ENCODE assay signal across 20 cellular contexts in genomic region chr2:148459300-148459891, GRCh38.
DNase-seq lines count a peak whose midpoint lies in the region; ATAC-seq, FAIRE-seq and TF ChIP-seq lines count a peak whose summit lies in the region.
"Had no signal": no experiment of that assay in that cellular context is flagged by ENCODE, and none has a peak within 500 bp of the region (broad histone marks: within the 10 kb centered on the region; RNA-seq: fewer than 3 reads in every experiment).

No MANE protein-coding gene starts in this region.

- POLR2A ChIA-PET in HepG2 (lab: Yijun Ruan, JAX) = no interaction called here

- TF ChIP-seq POLR2A in HepG2 (IDR thresholded peaks at IDR 0.05; ENCODE audit: insufficient read depth in 1 of 2, low read depth in 2 of 2, low read length in 2 of 2) (no peak), GM18505 (IDR thresholded peaks at IDR 0.05; ENCODE audit: borderline replicate concordance, extremely low read depth, insufficient read depth, insufficient read length) (no peak)

- no peaks in the 10 kb centered on the region for H3K9me3 ChIP-seq in HepG2 (ENCODE audit: low read length)
- H3K9me3 ChIP-seq: gastrocnemius medialis, ovary had no signal

- intact Hi-C loops in HepG2 (cut with micrococcal nuclease; ENCODE audit: unreplicated experiment) = no loop called here

- no peaks in the 10 kb centered on the region for H3K27me3 ChIP-seq in HepG2 (ENCODE audit: control insufficient read depth in 1 of 2, insufficient read depth in 2 of 2, low read length in 2 of 2)
- H3K27me3 ChIP-seq: gastrocnemius medialis, ovary had no signal

- 73% methylated on average over 2 of the region's 2 CpGs for WGBS in HepG2 (ENCODE audit: low lambda C conversion rate)

- H3K9ac ChIP-seq in HepG2 (ENCODE audit: insufficient read depth, low read depth, low read length) = no peak overlapping the region

- H3K36me3 ChIP-seq in HepG2 (replicated peaks in 1 of 2; ENCODE audit: control insufficient read depth in 1 of 2, insufficient read depth in 2 of 2, low read length in 2 of 2) = no peaks in the 10 kb centered on the region
- H3K36me3 ChIP-seq: ovary had no signal

- TF ChIP-seq RAD21 in HepG2 (CRISPR knock-in tag; IDR thresholded peaks at IDR 0.05) = no peak

- TF ChIP-seq CTCF in GM13976 (IDR thresholded peaks at IDR 0.05; ENCODE audit: borderline replicate concordance, control extremely low read depth, extremely low read depth, insufficient read depth, missing control alignments) (no peak), chondrocyte (IDR thresholded peaks at IDR 0.05) (no peak), HepG2 (CRISPR knock-in tag; IDR thresholded peaks at IDR 0.05) (no peak)

- in situ Hi-C loops in GM13976 (cut with MboI; ENCODE audit: low sequenced_read_pairs, unreplicated experiment) = no loop called here
- in situ Hi-C loops in HepG2 (cut with HindIII; ENCODE audit: extremely low pct_ligation_motif_present, low pct_unique_long_range_greater_than_20kb) = no loop called here

- BruUV-seq in HepG2 (replicated peaks; lab: Mats Ljungman, UMichigan) = no TSS peak

- no peak overlapping the region for H3K4me3 ChIP-seq in HepG2 (replicated peaks in 1 of 3; ENCODE audit: insufficient read depth in 1 of 3, low read depth in 2 of 3, low read length in 3 of 3)
- H3K4me3 ChIP-seq: gastrocnemius medialis, ovary had no signal

- peaks cover 49% of the 10 kb centered on the region for H3K4me1 Mint-ChIP-seq in chondrocyte (ENCODE audit: low read depth)
- H3K4me1 Mint-ChIP-seq in stimulated activated effector memory CD8-positive, alpha-beta T cell treated with anti-CD3 and anti-CD28 coated beads, Interleukin-12 subunit alpha, Interleukin-12 subunit beta, amount 100 ng/mL, for 72 hours = no peaks in the 10 kb centered on the region

- H3K36me3 Mint-ChIP-seq in chondrocyte (ENCODE audit: low read depth) = no peaks in the 10 kb centered on the region
- H3K36me3 Mint-ChIP-seq in stimulated activated effector memory CD8-positive, alpha-beta T cell treated with anti-CD3 and anti-CD28 coated beads, Interleukin-12 subunit alpha, Interleukin-12 subunit beta, amount 100 ng/mL, for 72 hours = peaks cover 2% of the 10 kb centered on the region

- no peak overlapping the region for H3K4me2 ChIP-seq in HepG2 (ENCODE audit: low read depth, low read length)

- no peak for FAIRE-seq in HepG2 (lab: Jason Lieb, UNC)
- FAIRE-seq: GM18507 had no signal

- H3K79me2 ChIP-seq in HepG2 (ENCODE audit: insufficient read depth, low read length) = no peaks in the 10 kb centered on the region

- no peaks in the 10 kb centered on the region for H3K27me3 Mint-ChIP-seq in chondrocyte (ENCODE audit: low read depth)
- H3K27me3 Mint-ChIP-seq: IgD-negative memory B cell had no signal

- no peaks in the 10 kb centered on the region for H4K20me1 ChIP-seq in HepG2 (ENCODE audit: insufficient read depth, low read length)

- H2AFZ ChIP-seq in HepG2 (ENCODE audit: low read length) = no peak overlapping the region

- H3K9me3 Mint-ChIP-seq in chondrocyte (ENCODE audit: low read depth) = no peaks in the 10 kb centered on the region
- H3K9me3 Mint-ChIP-seq in stimulated activated effector memory CD8-positive, alpha-beta T cell treated with anti-CD3 and anti-CD28 coated beads, Interleukin-12 subunit alpha, Interleukin-12 subunit beta, amount 100 ng/mL, for 72 hours = no peaks in the 10 kb centered on the region
- H3K9me3 Mint-ChIP-seq: IgD-negative memory B cell had no signal

- peak; percentile 71 for ATAC-seq in HG02885 (IDR thresholded peaks at IDR 0.05; ENCODE audit: poor library complexity, unreplicated experiment)
- ATAC-seq in stimulated activated effector memory CD8-positive, alpha-beta T cell treated with anti-CD3 and anti-CD28 coated beads, Interleukin-12 subunit alpha, Interleukin-12 subunit beta, amount 100 ng/mL, for 72 hours = peak; percentile 79
- no peak for ATAC-seq in HG03439 (IDR thresholded peaks at IDR 0.05; ENCODE audit: unreplicated experiment)
- ATAC-seq in HepG2 = no peak
- ATAC-seq in GM18505 (IDR thresholded peaks at IDR 0.05; ENCODE audit: unreplicated experiment) = no peak
- ATAC-seq: activated CD4-positive, CD25-positive, alpha-beta regulatory T cell treated with anti-CD3 and anti-CD28 coated beads, Interleukin-2, amount 50 U/mL, for 24 hours; gastrocnemius medialis had no signal

- peaks cover 12% of the 10 kb centered on the region for H3K4me1 ChIP-seq in HepG2 (ENCODE audit: insufficient read depth, low read length)

- no peak overlapping the region for H3K27ac ChIP-seq in HepG2 (ENCODE audit: extremely low read length, insufficient read depth, low read length)
- H3K27ac ChIP-seq: gastrocnemius medialis, ovary had no signal

- CTCF ChIA-PET in HepG2 (lab: Yijun Ruan, JAX; ENCODE audit: low intra/inter-chr PET ratio, low total read pairs) = no interaction called here

- H3K4me3 Mint-ChIP-seq in chondrocyte (ENCODE audit: unreplicated experiment) = no peak overlapping the region
- no peak overlapping the region for H3K4me3 Mint-ChIP-seq in stimulated activated effector memory CD8-positive, alpha-beta T cell treated with anti-CD3 and anti-CD28 coated beads, Interleukin-12 subunit alpha, Interleukin-12 subunit beta, amount 100 ng/mL, for 72 hours
- H3K4me3 Mint-ChIP-seq: IgD-negative memory B cell had no signal

- peak overlapping the region; percentile 60 for H3K27ac Mint-ChIP-seq in chondrocyte (ENCODE audit: unreplicated experiment)
- H3K27ac Mint-ChIP-seq in stimulated activated effector memory CD8-positive, alpha-beta T cell treated with anti-CD3 and anti-CD28 coated beads, Interleukin-12 subunit alpha, Interleukin-12 subunit beta, amount 100 ng/mL, for 72 hours = no peak overlapping the region
- H3K27ac Mint-ChIP-seq: IgD-negative memory B cell had no signal

- no peak for TF ChIP-seq EP300 in HepG2 (IDR thresholded peaks at IDR 0.05; ENCODE audit: low read depth in 2 of 2, low read length in 2 of 2)
- TF ChIP-seq EP300 in HepG2 (CRISPR knock-in tag; IDR thresholded peaks at IDR 0.05; ENCODE audit: borderline replicate concordance) = no peak

- DNase-seq in GM13976 (ENCODE audit: low spot score) = peak; percentile 3
- DNase-seq in chondrocyte (ENCODE audit: low spot score) = no peak
- no peak for DNase-seq in stimulated activated effector memory CD8-positive, alpha-beta T cell treated with anti-CD3 and anti-CD28 coated beads, Interleukin-12 subunit alpha, Interleukin-12 subunit beta, amount 100 ng/mL, for 72 hours (ENCODE audit: low spot score in 2 of 2)
- no peak for DNase-seq in HepG2 (ENCODE audit: low spot score)
- DNase-seq: activated gamma-delta T cell treated with Interleukin-2 at 50 U/mL for 16 hours; Calu3; gastrocnemius medialis; GF-D8; MV-4-11; NCI-H2029; ovary; SHP77 treated with DMSO at 0.1 percent for 48 hours; stimulated activated CD4-positive, alpha-beta T cell treated with anti-CD3 and anti-CD28 coated beads, Interleukin-4, amount 100 ng/mL, for 1 hour; T-helper 9 cell had no signal

TF ChIP-seq in HepG2, 621 proteins besides CTCF, POLR2A, EP300 and RAD21 (continues in another document):
- no peak for TF ChIP-seq ZNF781 (CRISPR knock-in tag; IDR thresholded peaks at IDR 0.05; ENCODE audit: borderline replicate concordance, not compliant biosample characterization)
- no peak for TF ChIP-seq ZNF746 (CRISPR knock-in tag; IDR thresholded peaks at IDR 0.05)
- TF ChIP-seq MLLT10 (CRISPR knock-in tag; IDR thresholded peaks at IDR 0.05) = no peak
- no peak for TF ChIP-seq PAX8 (CRISPR knock-in tag; IDR thresholded peaks at IDR 0.05; ENCODE audit: borderline replicate concordance)
- TF ChIP-seq, protein P1, sequence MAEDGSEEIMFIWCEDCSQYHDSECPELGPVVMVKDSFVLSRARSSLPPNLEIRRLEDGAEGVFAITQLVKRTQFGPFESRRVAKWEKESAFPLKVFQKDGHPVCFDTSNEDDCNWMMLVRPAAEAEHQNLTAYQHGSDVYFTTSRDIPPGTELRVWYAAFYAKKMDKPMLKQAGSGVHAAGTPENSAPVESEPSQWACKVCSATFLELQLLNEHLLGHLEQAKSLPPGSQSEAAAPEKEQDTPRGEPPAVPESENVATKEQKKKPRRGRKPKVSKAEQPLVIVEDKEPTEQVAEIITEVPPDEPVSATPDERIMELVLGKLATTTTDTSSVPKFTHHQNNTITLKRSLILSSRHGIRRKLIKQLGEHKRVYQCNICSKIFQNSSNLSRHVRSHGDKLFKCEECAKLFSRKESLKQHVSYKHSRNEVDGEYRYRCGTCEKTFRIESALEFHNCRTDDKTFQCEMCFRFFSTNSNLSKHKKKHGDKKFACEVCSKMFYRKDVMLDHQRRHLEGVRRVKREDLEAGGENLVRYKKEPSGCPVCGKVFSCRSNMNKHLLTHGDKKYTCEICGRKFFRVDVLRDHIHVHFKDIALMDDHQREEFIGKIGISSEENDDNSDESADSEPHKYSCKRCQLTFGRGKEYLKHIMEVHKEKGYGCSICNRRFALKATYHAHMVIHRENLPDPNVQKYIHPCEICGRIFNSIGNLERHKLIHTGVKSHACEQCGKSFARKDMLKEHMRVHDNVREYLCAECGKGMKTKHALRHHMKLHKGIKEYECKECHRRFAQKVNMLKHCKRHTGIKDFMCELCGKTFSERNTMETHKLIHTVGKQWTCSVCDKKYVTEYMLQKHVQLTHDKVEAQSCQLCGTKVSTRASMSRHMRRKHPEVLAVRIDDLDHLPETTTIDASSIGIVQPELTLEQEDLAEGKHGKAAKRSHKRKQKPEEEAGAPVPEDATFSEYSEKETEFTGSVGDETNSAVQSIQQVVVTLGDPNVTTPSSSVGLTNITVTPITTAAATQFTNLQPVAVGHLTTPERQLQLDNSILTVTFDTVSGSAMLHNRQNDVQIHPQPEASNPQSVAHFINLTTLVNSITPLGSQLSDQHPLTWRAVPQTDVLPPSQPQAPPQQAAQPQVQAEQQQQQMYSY (CRISPR knock-in tag; IDR thresholded peaks at IDR 0.05) = no peak
- TF ChIP-seq ZC3H4 (CRISPR knock-in tag; IDR thresholded peaks at IDR 0.05; ENCODE audit: borderline replicate concordance) = no peak
- no peak for TF ChIP-seq ZNF597 (CRISPR knock-in tag; IDR thresholded peaks at IDR 0.05)

Comparison
In these comparisons a context has a peak if more than half of its experiments do, and no peak if none do; other contexts are left out.
1. ATAC-seq: peak in HG02885 (single experiment) and stimulated activated effector memory CD8-positive, alpha-beta T cell treated with anti-CD3 and anti-CD28 coated beads, Interleukin-12 subunit alpha, Interleukin-12 subunit beta, amount 100 ng/mL, for 72 hours (single experiment); none in HG03439 (single experiment), HepG2 (single experiment) and GM18505 (single experiment).